Comparison of ENCODE assay signal across 11 cellular contexts in genomic region chr22:33057363-33057995, GRCh38. TPM values are rescaled to one million over a fixed set of nuclear protein-coding genes. Genes with fewer than 3 reads are reported as not detected.
DNase-seq lines count a peak whose midpoint lies in the region; ATAC-seq and TF ChIP-seq lines count a peak whose summit lies in the region.
"Had no signal": no experiment of that assay in that cellular context is flagged by ENCODE, and none has a peak within 500 bp of the region (broad histone marks: within the 10 kb centered on the region; RNA-seq: fewer than 3 reads in every experiment).

No MANE protein-coding gene starts in this region.

- intact Hi-C loops in tibial artery (cut with DNase I; ENCODE audit: low total_unique reads) = no loop called here

- H3K4me1 ChIP-seq in suprapubic skin (peaks cover 12% of the 10 kb centered on the region), tibial artery (peaks cover 0 to 11% (median 2%) of the 10 kb centered on the region in 4 donors)

- H3K4me3 ChIP-seq in WERI-Rb-1 (ENCODE audit: low read depth, low read length) (peak overlapping the region; percentile 67), iPS-18c (ENCODE audit: insufficient read depth, low read depth, low read length) (peak overlapping the region; percentile 72), suprapubic skin (peak overlapping the region; percentile 42), tibial artery (no peak overlapping the region)
- H3K4me3 ChIP-seq: mucosa of descending colon had no signal

- DNase-seq in NCI-H2171 treated with DMSO at 0.1 percent for 48 hours (lab: John Stamatoyannopoulos, UW) = peak; percentile 12
- DNase-seq in NCI-H2171 (lab: John Stamatoyannopoulos, UW) = no peak
- DNase-seq in WERI-Rb-1 = no peak
- no peak for DNase-seq in suprapubic skin (ENCODE audit: low spot score in 2 of 2)
- no peak for DNase-seq in NCI-H2196 (lab: John Stamatoyannopoulos, UW; ENCODE audit: unreplicated experiment)
- no peak for DNase-seq in tibial artery
- DNase-seq: effector memory CD4-positive, alpha-beta T cell; Karpas-422 had no signal

- ATAC-seq in HG02970 (IDR thresholded peaks at IDR 0.05; ENCODE audit: low FRiP score, unreplicated experiment) = no peak

- H3K27me3 ChIP-seq in WERI-Rb-1 (ENCODE audit: insufficient read depth, low read depth, severe bottlenecking) (peaks cover 14% of the 10 kb centered on the region), suprapubic skin (peaks cover 72% of the 10 kb centered on the region), tibial artery (peaks cover 0 to 56% of the 10 kb centered on the region in 2 donors)

- TF ChIP-seq CTCF in WERI-Rb-1 (IDR thresholded peaks at IDR 0.05; ENCODE audit: low read depth, low read length) (no peak), suprapubic skin (IDR thresholded peaks at IDR 0.05) (no peak), tibial artery (IDR thresholded peaks at IDR 0.05) (no peak)

- no peak overlapping the region for H3K27ac ChIP-seq in WERI-Rb-1
- no peak overlapping the region for H3K27ac ChIP-seq in suprapubic skin
- H3K27ac ChIP-seq in tibial artery = no peak overlapping the region

- no peak for TF ChIP-seq POLR2A in suprapubic skin (IDR thresholded peaks at IDR 0.05)

- no peaks in the 10 kb centered on the region for H3K9me3 ChIP-seq in WERI-Rb-1 (ENCODE audit: severe bottlenecking)
- no peaks in the 10 kb centered on the region for H3K9me3 ChIP-seq in iPS-18c (ENCODE audit: control insufficient read depth, insufficient read depth, low read length)
- no peaks in the 10 kb centered on the region for H3K9me3 ChIP-seq in suprapubic skin
- H3K9me3 ChIP-seq in tibial artery = peaks cover 0 to 3% (median 0%) of the 10 kb centered on the region in 3 donors
- H3K9me3 ChIP-seq: mucosa of descending colon had no signal

- 44% methylated on average over 7 of the region's 16 CpGs for WGBS in suprapubic skin

- no peak for TF ChIP-seq EP300 in suprapubic skin (IDR thresholded peaks at IDR 0.05)

- H3K36me3 ChIP-seq in WERI-Rb-1 (no peaks in the 10 kb centered on the region), suprapubic skin (no peaks in the 10 kb centered on the region), tibial artery (no peaks in the 10 kb centered on the region)

RNA-seq across cellular contexts. Expression of gene SYN3, which starts 0.7 kb away (rescaled TPM):
- 1 to 10 TPM in 2 of 4 donors, under 1 TPM in 1, not detected in 1; 0.72 to 7.1 (median 4.4) TPM for total RNA-seq in suprapubic skin

Comparison
In these comparisons a context has a peak if more than half of its experiments do, and no peak if none do; other contexts are left out.
1. H3K4me3 ChIP-seq: peak in WERI-Rb-1 (single experiment), iPS-18c (single experiment) and suprapubic skin (single experiment); none in tibial artery (0 of 2).